ENCODE assay signal across 15 cellular contexts in genomic region chr6:2958331-2958711, GRCh38. TPM values are rescaled to one million over a fixed set of nuclear protein-coding genes. Genes with fewer than 3 reads are reported as not detected.
A peak's percentile ranks its signal among the peaks of the same experiment; 100 is the strongest.
DNase-seq lines count a peak whose midpoint lies in the region; ATAC-seq and TF ChIP-seq lines count a peak whose summit lies in the region.
"Had no signal": no experiment of that assay in that cellular context is flagged by ENCODE, and none has a peak within 500 bp of the region (broad histone marks: within the 10 kb centered on the region; RNA-seq: fewer than 3 reads in every experiment).

No MANE protein-coding gene starts in this region.

- H3K27ac Mint-ChIP-seq in activated B cell treated with CpG ODN at 0.5 μM for 24 hours: no peak overlapping the region
- peak overlapping the region in 8 of 9 donors; percentile 53 to 94 (median 79) for H3K27ac Mint-ChIP-seq in naive thymus-derived CD4-positive, alpha-beta T cell
- H3K27ac Mint-ChIP-seq in mesothelial cell of epicardium: no peak overlapping the region
- H3K27ac Mint-ChIP-seq: activated T-helper 1 cell treated with anti-CD3 and anti-CD28 coated beads, Interleukin-12 subunit alpha, Interleukin-12 subunit beta, Interleukin-2, Interleukin-4 antibody, amounts not matched to agents 30 ng/mL and 10 ng/mL and 1 ng/mL, durations not matched to agents 14 hours and 24 hours and 36 hours; stimulated activated memory B cell treated with anti-CD40 and anti-IgM and Interleukin-4, amounts not matched to agents 10 μg/mL and 1 μg/mL and 100 μg/mL, for 72 hours had no signal

- H3K4me1 ChIP-seq in esophagus (ENCODE audit: control insufficient read depth in 2 of 2, insufficient read depth in 2 of 2, low read length in 1 of 2) (peaks cover 6 to 9% of the 10 kb centered on the region in 2 donors), transverse colon (peaks cover 10 to 51% (median 24%) of the 10 kb centered on the region in 4 donors)
- H3K4me1 ChIP-seq in naive thymus-derived CD4-positive, alpha-beta T cell (ENCODE audit: control insufficient read depth in 2 of 2, insufficient read depth in 2 of 2, low read length in 2 of 2): peaks cover 0 to 14% of the 10 kb centered on the region in 2 donors

- POLR2A ChIA-PET in activated B cell treated with CpG ODN at 0.5 μM for 24 hours (lab: Charles Lee): interaction anchor here (1.4 kb wide), 1 partner anchor 32 kb away, joined by 3 read pairs; no protein-coding TSS in a partner anchor
- POLR2A ChIA-PET in naive thymus-derived CD4-positive, alpha-beta T cell (lab: Charles Lee): interaction anchor here (1.0 to 2.6 kb wide), 5 partner anchors 10 to 29 kb away, joined by 3 to 6 read pairs (median 4); no protein-coding TSS in a partner anchor

- H3K9me3 Mint-ChIP-seq in activated B cell treated with CpG ODN at 0.5 μM for 24 hours (no peaks in the 10 kb centered on the region), mesothelial cell of epicardium (no peaks in the 10 kb centered on the region)
- peaks cover 0 to 1% (median 0%) of the 10 kb centered on the region in 11 donors for H3K9me3 Mint-ChIP-seq in naive thymus-derived CD4-positive, alpha-beta T cell
- H3K9me3 Mint-ChIP-seq: activated T-helper 1 cell treated with anti-CD3 and anti-CD28 coated beads, Interleukin-12 subunit alpha, Interleukin-12 subunit beta, Interleukin-2, Interleukin-4 antibody, amounts not matched to agents 30 ng/mL and 10 ng/mL and 1 ng/mL, durations not matched to agents 14 hours and 24 hours and 36 hours; stimulated activated memory B cell treated with anti-CD40 and anti-IgM and Interleukin-4, amounts not matched to agents 10 μg/mL and 1 μg/mL and 100 μg/mL, for 72 hours had no signal

- intact Hi-C loops in activated B cell treated with CpG ODN at 0.5 μM for 24 hours (cut with micrococcal nuclease) (loop anchor here (1.0 kb wide), 1 partner anchor 12 kb away; no protein-coding TSS in a partner anchor), transverse colon (cut with DNase I; ENCODE audit: low total_unique reads) (no loop called here)
- intact Hi-C loops in naive thymus-derived CD4-positive, alpha-beta T cell (cut with micrococcal nuclease): loop anchor here in 1 of 2 donors (2.0 kb wide), 1 partner anchor 18 kb away; no protein-coding TSS in a partner anchor

- H3K27me3 Mint-ChIP-seq in activated B cell treated with CpG ODN at 0.5 μM for 24 hours (no peaks in the 10 kb centered on the region), mesothelial cell of epicardium (ENCODE audit: low read depth) (no peaks in the 10 kb centered on the region)
- peaks cover 0 to 7% (median 0%) of the 10 kb centered on the region in 5 donors for H3K27me3 Mint-ChIP-seq in naive thymus-derived CD4-positive, alpha-beta T cell
- H3K27me3 Mint-ChIP-seq: stimulated activated memory B cell treated with anti-CD40 and anti-IgM and Interleukin-4, amounts not matched to agents 10 μg/mL and 1 μg/mL and 100 μg/mL, for 72 hours had no signal

- peaks cover 24% of the 10 kb centered on the region for H3K4me1 Mint-ChIP-seq in activated B cell treated with CpG ODN at 0.5 μM for 24 hours
- peaks cover 3 to 59% (median 36%) of the 10 kb centered on the region in 7 donors for H3K4me1 Mint-ChIP-seq in naive thymus-derived CD4-positive, alpha-beta T cell
- peaks cover 22% of the 10 kb centered on the region for H3K4me1 Mint-ChIP-seq in mesothelial cell of epicardium

- no peak for TF ChIP-seq POLR2A in transverse colon (IDR thresholded peaks at IDR 0.05)

- H3K36me3 ChIP-seq in esophagus (ENCODE audit: control insufficient read depth in 2 of 2, insufficient read depth in 2 of 2, low read length in 1 of 2) (peaks cover 0 to 2% of the 10 kb centered on the region in 2 donors), transverse colon (peaks cover 0 to 18% (median 3%) of the 10 kb centered on the region in 4 donors)
- no peaks in the 10 kb centered on the region for H3K36me3 ChIP-seq in naive thymus-derived CD4-positive, alpha-beta T cell (ENCODE audit: control insufficient read depth in 2 of 3, insufficient read depth in 3 of 3, low read length in 3 of 3)

- TF ChIP-seq CTCF in activated B cell treated with CpG ODN at 0.5 μM for 24 hours (IDR thresholded peaks at IDR 0.05) (no peak), transverse colon (IDR thresholded peaks at IDR 0.05) (no peak), mesothelial cell of epicardium (IDR thresholded peaks at IDR 0.05; ENCODE audit: unreplicated experiment) (no peak)

- H3K4me3 ChIP-seq in esophagus (ENCODE audit: low read depth in 1 of 2, low read length in 2 of 2): no peak overlapping the region
- H3K4me3 ChIP-seq in naive thymus-derived CD4-positive, alpha-beta T cell (ENCODE audit: low read length): no peak overlapping the region
- no peak overlapping the region for H3K4me3 ChIP-seq in transverse colon

- H3K4me3 Mint-ChIP-seq in activated B cell treated with CpG ODN at 0.5 μM for 24 hours (no peak overlapping the region), mesothelial cell of epicardium (no peak overlapping the region)
- peak overlapping the region in 4 of 10 donors; percentile 13 to 65 (median 54) for H3K4me3 Mint-ChIP-seq in naive thymus-derived CD4-positive, alpha-beta T cell
- H3K4me3 Mint-ChIP-seq: activated T-helper 1 cell treated with anti-CD3 and anti-CD28 coated beads, Interleukin-12 subunit alpha, Interleukin-12 subunit beta, Interleukin-2, Interleukin-4 antibody, amounts not matched to agents 30 ng/mL and 10 ng/mL and 1 ng/mL, durations not matched to agents 14 hours and 24 hours and 36 hours; stimulated activated memory B cell treated with anti-CD40 and anti-IgM and Interleukin-4, amounts not matched to agents 10 μg/mL and 1 μg/mL and 100 μg/mL, for 72 hours had no signal

- in situ Hi-C loops in transverse colon (cut with MboI; ENCODE audit: low pct_ligation_motif_present in 1 of 4, low pct_unique_long_range_greater_than_20kb in 1 of 4, low sequenced_read_pairs in 3 of 4): no loop called here

- peak; percentile 50 for ATAC-seq in activated B cell treated with CpG ODN at 0.5 μM for 24 hours (ENCODE audit: low read depth)
- ATAC-seq in naive thymus-derived CD4-positive, alpha-beta T cell: peak; percentile 57
- ATAC-seq: stimulated activated memory B cell treated with anti-CD40 and anti-IgM and Interleukin-4, amounts not matched to agents 10 μg/mL and 1 μg/mL and 100 μg/mL, for 72 hours had no signal

- peaks cover 11% of the 10 kb centered on the region for H3K36me3 Mint-ChIP-seq in activated B cell treated with CpG ODN at 0.5 μM for 24 hours (ENCODE audit: low read depth)
- H3K36me3 Mint-ChIP-seq in naive thymus-derived CD4-positive, alpha-beta T cell: peaks cover 0 to 20% (median 5%) of the 10 kb centered on the region in 5 donors
- H3K36me3 Mint-ChIP-seq in mesothelial cell of epicardium: peaks cover 8% of the 10 kb centered on the region

- H3K27me3 ChIP-seq in esophagus (ENCODE audit: control insufficient read depth in 1 of 2, insufficient read depth in 2 of 2, low read length in 2 of 2): no peaks in the 10 kb centered on the region
- H3K27me3 ChIP-seq in naive thymus-derived CD4-positive, alpha-beta T cell (ENCODE audit: control insufficient read depth in 2 of 2, insufficient read depth in 2 of 2, low read length in 2 of 2): no peaks in the 10 kb centered on the region
- no peaks in the 10 kb centered on the region for H3K27me3 ChIP-seq in transverse colon

- TF ChIP-seq EP300 in transverse colon (IDR thresholded peaks at IDR 0.05; ENCODE audit: low read depth): no peak

- WGBS in esophagus, 2 donors: 79 to 86% methylated on average over 17 to 18 of the region's 18 CpGs
- WGBS in transverse colon (ENCODE audit: low coverage in 1 of 2), 2 donors: 87% methylated on average over 18 of the region's 18 CpGs; no CpG with 5 or more reads in 1 of the 2 donors

- peak overlapping the region; percentile 16 to 76 for H3K27ac ChIP-seq in esophagus (ENCODE audit: low read depth in 2 of 2, low read length in 1 of 2)
- H3K27ac ChIP-seq in naive thymus-derived CD4-positive, alpha-beta T cell (ENCODE audit: low read depth, low read length): no peak overlapping the region
- H3K27ac ChIP-seq in transverse colon: peak overlapping the region in 3 of 4 donors; percentile 7 to 23 (median 18)
- H3K27ac ChIP-seq: parathyroid adenoma had no signal

- CTCF ChIA-PET in activated B cell treated with CpG ODN at 0.5 μM for 24 hours (lab: Charles Lee): no interaction called here
- CTCF ChIA-PET in naive thymus-derived CD4-positive, alpha-beta T cell (lab: Charles Lee): interaction anchor here (1.2 to 1.3 kb wide), 2 partner anchors 30 to 112 kb away, joined by 3 to 5 read pairs; no protein-coding TSS in a partner anchor

- DNase-seq in activated B cell treated with CpG ODN at 0.5 μM for 24 hours (no peak), transverse colon (no peak), midbrain (lab: John Stamatoyannopoulos, UW) (no peak), pons (ENCODE audit: low spot score) (no peak), mesothelial cell of epicardium (ENCODE audit: low spot score in 2 of 2, unreplicated experiment in 2 of 2) (no peak)
- peak in 6 of 9 donors; percentile 17 to 53 (median 40) for DNase-seq in naive thymus-derived CD4-positive, alpha-beta T cell
- DNase-seq: HCEC 1CT; mammary epithelial cell; NCI-H1048; SK-N-SH; stimulated activated CD4-positive, alpha-beta T cell treated with anti-CD3 and anti-CD28 coated beads, Interleukin-4, amount 100 ng/mL, for 1 hour had no signal

- no peaks in the 10 kb centered on the region for H3K9me3 ChIP-seq in esophagus (ENCODE audit: control insufficient read depth in 2 of 2, insufficient read depth in 1 of 2, low read depth in 1 of 2, low read length in 1 of 2)
- H3K9me3 ChIP-seq in naive thymus-derived CD4-positive, alpha-beta T cell (ENCODE audit: control insufficient read depth in 2 of 3, low read length in 3 of 3): no peaks in the 10 kb centered on the region
- H3K9me3 ChIP-seq in transverse colon: no peaks in the 10 kb centered on the region
- H3K9me3 ChIP-seq: SK-N-SH had no signal

RNA-seq across cellular contexts. Expression of gene SERPINB6, which starts 13.0 kb away (rescaled TPM):
- total RNA-seq in activated B cell treated with CpG ODN at 0.5 μM for 24 hours (51.7 and 56.1 TPM in 2 replicates), transverse colon (100 to 1,000 TPM; 134 to 276 (median 170) TPM), mesothelial cell of epicardium (91.4 to 96.8 TPM (median 93.4 TPM) in 3 replicates)
- polyA plus RNA-seq in esophagus: 10 to 100 TPM; 86.1 to 95.7 TPM
- 10 to 100 TPM; 19.7 to 60.5 (median 56.4) TPM for total RNA-seq in naive thymus-derived CD4-positive, alpha-beta T cell
- 10 to 100 TPM; 77.9 to 94.2 TPM for polyA plus RNA-seq in naive thymus-derived CD4-positive, alpha-beta T cell

RNA-seq across cellular contexts. Expression of gene NQO2, which starts 41.4 kb away (rescaled TPM):
- total RNA-seq in activated B cell treated with CpG ODN at 0.5 μM for 24 hours: 11.9 and 12.3 TPM in 2 replicates
- 10 to 100 TPM; 24.2 to 40.0 TPM for polyA plus RNA-seq in esophagus
- total RNA-seq in naive thymus-derived CD4-positive, alpha-beta T cell: 10 to 100 TPM in 4 of 5 experiments, 1 to 10 TPM in 1; 8.1 to 34.6 (median 22.6) TPM
- polyA plus RNA-seq in naive thymus-derived CD4-positive, alpha-beta T cell: 10 to 100 TPM; 44.4 to 52.0 TPM
- 1 to 10 TPM in 3 of 4 donors, under 1 TPM in 1; 1.00 to 9.7 (median 7.2) TPM for total RNA-seq in transverse colon
- total RNA-seq in mesothelial cell of epicardium: 17.1 to 18.7 TPM (median 17.3 TPM) in 3 replicates

RNA-seq across cellular contexts. Expression of gene SERPINB9, which starts 55.2 kb away (rescaled TPM):
- total RNA-seq in activated B cell treated with CpG ODN at 0.5 μM for 24 hours (142 and 149 TPM in 2 replicates), transverse colon (1 to 10 TPM; 1.4 to 8.7 (median 6.1) TPM), mesothelial cell of epicardium (28.2 to 30.9 TPM (median 30.6 TPM) in 3 replicates)
- polyA plus RNA-seq in esophagus: 1 to 10 TPM; 1.7 to 4.3 TPM
- 10 to 100 TPM; 25.1 to 74.4 (median 52.0) TPM for total RNA-seq in naive thymus-derived CD4-positive, alpha-beta T cell
- polyA plus RNA-seq in naive thymus-derived CD4-positive, alpha-beta T cell: 10 to 100 TPM; 33.1 to 34.1 TPM

Comparison
In these comparisons a context has a peak if more than half of its experiments do, and no peak if none do; other contexts are left out.
1. DNase-seq: peak in naive thymus-derived CD4-positive, alpha-beta T cell (6 of 9); none in activated B cell treated with CpG ODN at 0.5 μM for 24 hours (single experiment), transverse colon (single experiment), midbrain (single experiment), pons (single experiment) and mesothelial cell of epicardium (0 of 2).
2. H3K27ac Mint-ChIP-seq: peak in naive thymus-derived CD4-positive, alpha-beta T cell (8 of 9); none in activated B cell treated with CpG ODN at 0.5 μM for 24 hours (single experiment) and mesothelial cell of epicardium (single experiment).